11 cellular contexts compared by ENCODE assay signal in the genomic region with DNA sequence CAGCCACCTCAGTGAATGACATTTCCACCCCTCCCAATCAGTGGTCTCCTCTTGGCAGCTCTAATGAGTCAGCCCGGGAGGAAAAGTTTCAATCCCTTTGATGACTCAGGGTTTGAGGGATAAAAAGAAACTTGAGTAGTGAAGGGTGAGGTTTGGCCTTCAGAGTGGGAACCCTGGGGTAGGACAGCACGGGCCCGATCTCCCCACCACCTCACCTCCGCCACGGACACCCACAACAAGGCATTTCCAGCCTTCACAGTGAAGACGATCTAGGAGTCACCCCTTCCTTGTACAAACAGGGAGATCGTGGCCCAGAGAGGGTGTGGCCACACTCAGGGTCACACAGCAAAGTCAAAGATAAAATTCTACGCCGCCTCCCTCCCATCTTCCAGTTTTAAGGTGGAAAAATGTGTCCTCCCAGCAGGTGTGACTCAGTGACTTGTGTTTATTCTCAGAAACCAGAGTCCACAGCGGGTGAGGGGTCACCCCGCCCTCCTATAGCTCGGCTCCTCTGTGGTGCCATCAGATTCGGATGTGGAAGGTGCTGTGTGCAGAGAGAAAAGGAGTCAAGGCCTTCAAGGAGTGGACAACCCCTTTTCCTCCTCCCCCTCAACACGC. TPM values are rescaled to one million over a fixed set of nuclear protein-coding genes. Genes with fewer than 3 reads are reported as not detected.
A peak's percentile ranks its signal among the peaks of the same experiment; 100 is the strongest.
DNase-seq lines count a peak whose midpoint lies in the region; ATAC-seq and TF ChIP-seq lines count a peak whose summit lies in the region.
"Had no signal": no experiment of that assay in that cellular context is flagged by ENCODE, and none has a peak within 500 bp of the region (broad histone marks: within the 10 kb centered on the region; RNA-seq: fewer than 3 reads in every experiment).

No MANE protein-coding gene starts in this region.

- CTCF ChIA-PET in Panc1 (lab: Charles Lee) (no interaction called here), mammary epithelial cell (lab: Charles Lee; ENCODE audit: low non-redundant PET) (no interaction called here), Caco-2 (lab: Charles Lee) (interaction anchor here (0.6 kb wide), 1 partner anchor 201 kb away, joined by 7 read pairs; no protein-coding TSS in a partner anchor)

- H3K79me2 ChIP-seq in mammary epithelial cell (ENCODE audit: insufficient read depth, low read length), result no peaks in the 10 kb centered on the region

- peak; percentile 53 for DNase-seq in GM03348 (ENCODE audit: low spot score)
- DNase-seq in Panc1 (ENCODE audit: low read depth, low spot score), result peak; percentile 32
- DNase-seq in mammary epithelial cell, result peak; percentile 93
- DNase-seq in Caco-2, result no peak
- no peak for DNase-seq in effector CD4-positive, alpha-beta T cell
- DNase-seq: right cardiac atrium had no signal

- no peaks in the 10 kb centered on the region for H3K36me3 Mint-ChIP-seq in Caco-2 (ENCODE audit: insufficient read depth, unreplicated experiment)

- H3K9me3 ChIP-seq in Panc1 (ENCODE audit: control insufficient read depth, insufficient read depth, low read depth, low read length) (no peaks in the 10 kb centered on the region), mammary epithelial cell (replicated peaks; ENCODE audit: insufficient read depth, low read length) (no peaks in the 10 kb centered on the region), skeletal muscle satellite cell (replicated peaks; ENCODE audit: low read length) (no peaks in the 10 kb centered on the region), Caco-2 (no peaks in the 10 kb centered on the region)

- WGBS in mammary epithelial cell (ENCODE audit: low coverage, missing lambda C conversion rate), result 74% methylated on average over 11 of the region's 14 CpGs

- intact Hi-C loops in Panc1 (cut with micrococcal nuclease; ENCODE audit: unreplicated experiment) (no loop called here), mammary epithelial cell (cut with micrococcal nuclease) (loop anchor here (5.0 kb wide), 1 partner anchor 49 kb away; a partner anchor contains a TSS), Caco-2 (cut with micrococcal nuclease; ENCODE audit: unreplicated experiment) (no loop called here)

- peak overlapping the region; percentile 2 for H3K9ac ChIP-seq in mammary epithelial cell (ENCODE audit: insufficient read depth, low read length)
- peak overlapping the region; percentile 57 for H3K9ac ChIP-seq in skeletal muscle satellite cell (ENCODE audit: low read depth, low read length)

- dilution Hi-C loops in mammary epithelial cell (cut with HindIII; ENCODE audit: low sequenced_read_pairs), result no loop called here

- no peaks in the 10 kb centered on the region for H3K4me1 Mint-ChIP-seq in Caco-2 (ENCODE audit: low read depth, unreplicated experiment)

- peaks cover 2% of the 10 kb centered on the region; the same call in 1 of the 2 replicates for H3K4me1 ChIP-seq in Panc1 (ENCODE audit: control insufficient read depth, insufficient read depth, low read length)
- peaks cover 14% of the 10 kb centered on the region for H3K4me1 ChIP-seq in mammary epithelial cell (ENCODE audit: insufficient read depth, low read length)
- H3K4me1 ChIP-seq in skeletal muscle satellite cell (ENCODE audit: control insufficient read depth, insufficient read depth, low read length), result peaks cover 14% of the 10 kb centered on the region
- peaks cover 5% of the 10 kb centered on the region; the same call in 1 of the 2 replicates for H3K4me1 ChIP-seq in Caco-2

- no peaks in the 10 kb centered on the region for H3K27me3 ChIP-seq in Panc1 (ENCODE audit: control insufficient read depth, insufficient read depth, low read length)
- no peaks in the 10 kb centered on the region for H3K27me3 ChIP-seq in mammary epithelial cell (ENCODE audit: insufficient read depth, low read length)
- H3K27me3 ChIP-seq in skeletal muscle satellite cell (ENCODE audit: control insufficient read depth, insufficient read depth, low read length), result no peaks in the 10 kb centered on the region
- H3K27me3 ChIP-seq in Caco-2 (replicated peaks; ENCODE audit: control insufficient read depth, insufficient read depth, low read length), result no peaks in the 10 kb centered on the region

- H3K27me3 Mint-ChIP-seq in Caco-2 (ENCODE audit: insufficient read depth, unreplicated experiment), result no peaks in the 10 kb centered on the region

- TF ChIP-seq CTCF in Panc1 (IDR thresholded peaks at IDR 0.05), result no peak
- no peak for TF ChIP-seq CTCF in mammary epithelial cell (conservative IDR thresholded peaks at IDR 0.05 in 1 of 2, IDR thresholded peaks at IDR 0.05 in 1 of 2; ENCODE audit: extremely low read depth in 1 of 2, insufficient read depth in 1 of 2, low read depth in 1 of 2, low read length in 2 of 2)
- no peak for TF ChIP-seq CTCF in Caco-2 (IDR thresholded peaks at IDR 0.05; ENCODE audit: insufficient read depth in 1 of 2, low read depth in 1 of 2, low read length in 1 of 2, severe bottlenecking in 1 of 2, unreplicated experiment in 1 of 2)

- H3K36me3 ChIP-seq in Panc1 (ENCODE audit: control insufficient read depth, insufficient read depth, low read length) (no peaks in the 10 kb centered on the region), mammary epithelial cell (ENCODE audit: insufficient read depth, low read length) (no peaks in the 10 kb centered on the region), skeletal muscle satellite cell (ENCODE audit: insufficient read depth, low read length) (no peaks in the 10 kb centered on the region), Caco-2 (ENCODE audit: control insufficient read depth, insufficient read depth, low read length) (no peaks in the 10 kb centered on the region)

- in situ Hi-C loops in Panc1 (cut with HindIII; ENCODE audit: low pct_unique_long_range_greater_than_20kb, low sequenced_read_pairs) (no loop called here), mammary epithelial cell (cut with MboI; ENCODE audit: low sequenced_read_pairs in 2 of 2) (no loop called here)

- POLR2A ChIA-PET in Panc1 (lab: Charles Lee) (interaction anchor here (0.6 kb wide), 1 partner anchor 1545 kb away, joined by 3 read pairs; no protein-coding TSS in a partner anchor), Caco-2 (lab: Charles Lee) (no interaction called here)

- H2AFZ ChIP-seq in mammary epithelial cell (ENCODE audit: low read depth, low read length), result no peak overlapping the region

- no peak overlapping the region for H3K4me3 ChIP-seq in Panc1 (ENCODE audit: low read depth in 2 of 2, low read length in 2 of 2)
- no peak overlapping the region for H3K4me3 ChIP-seq in mammary epithelial cell (replicated peaks in 1 of 3; ENCODE audit: insufficient read depth in 1 of 3, low read depth in 2 of 3, low read length in 3 of 3)
- peak overlapping the region; percentile 51 for H3K4me3 ChIP-seq in skeletal muscle satellite cell (ENCODE audit: low read length)
- H3K4me3 ChIP-seq in Caco-2 (ENCODE audit: low read depth, low read length), result no peak overlapping the region

- ATAC-seq in Panc1, result peak; percentile 40; the same call in 1 of the 2 replicates
- ATAC-seq in GM19467 (IDR thresholded peaks at IDR 0.05; ENCODE audit: unreplicated experiment), result no peak
- no peak for ATAC-seq in GM21360 (IDR thresholded peaks at IDR 0.05; ENCODE audit: unreplicated experiment)
- ATAC-seq: right cardiac atrium had no signal

- no TSS peak for BruUV-seq in Panc1 (replicated peaks; lab: Mats Ljungman, UMichigan)
- TSS peak; percentile 35 for BruUV-seq in mammary epithelial cell (replicated peaks; lab: Mats Ljungman, UMichigan)
- no TSS peak for BruUV-seq in Caco-2 (replicated peaks; lab: Mats Ljungman, UMichigan)

- H3K4me2 ChIP-seq in mammary epithelial cell (ENCODE audit: insufficient read depth, low read depth, low read length), result peak overlapping the region; percentile 10
- H3K4me2 ChIP-seq in skeletal muscle satellite cell (ENCODE audit: low read length), result peak overlapping the region; percentile 72

- no peaks in the 10 kb centered on the region for H3K9me3 Mint-ChIP-seq in Caco-2 (ENCODE audit: unreplicated experiment)

- H3K27ac ChIP-seq in Panc1 (ENCODE audit: low read length), result no peak overlapping the region
- peak overlapping the region; percentile 75 for H3K27ac ChIP-seq in mammary epithelial cell (ENCODE audit: insufficient read depth, low read depth, low read length)

- H4K20me1 ChIP-seq in mammary epithelial cell (ENCODE audit: insufficient read depth, low read length), result no peaks in the 10 kb centered on the region

- H3K4me3 Mint-ChIP-seq in Caco-2 (ENCODE audit: unreplicated experiment), result no peak overlapping the region

- no peak overlapping the region for H3K27ac Mint-ChIP-seq in Caco-2 (ENCODE audit: unreplicated experiment)

RNA-seq across cellular contexts. Expression of a gene that starts 12.3 kb away (rescaled TPM):
- total RNA-seq in Panc1 (2021; ENCODE audit: unreplicated experiment), result not detected
- not detected for polyA plus RNA-seq in Panc1 (2012; ENCODE audit: insufficient read length)
- total RNA-seq in mammary epithelial cell, result not detected
- not detected for polyA plus RNA-seq in mammary epithelial cell
- not detected for polyA minus RNA-seq in mammary epithelial cell
- total RNA-seq in skeletal muscle satellite cell (2012; rRNA removed), result not detected in 2 replicates
- total RNA-seq in Caco-2 (2022), result not detected in 2 replicates
- total RNA-seq: epithelial cell of proximal tubule, HT-29, right cardiac atrium had no signal
- polyA plus RNA-seq: right cardiac atrium had no signal

RNA-seq across cellular contexts. Expression of a gene that starts 17.6 kb away (rescaled TPM):
- not detected for total RNA-seq in Panc1 (2021; ENCODE audit: unreplicated experiment)
- not detected for polyA plus RNA-seq in Panc1 (2012; ENCODE audit: insufficient read length)
- total RNA-seq in mammary epithelial cell, result under 1 TPM; under 0.01 to 0.28 TPM
- 0.03 TPM for polyA plus RNA-seq in mammary epithelial cell
- polyA minus RNA-seq in mammary epithelial cell, result not detected
- not detected in 2 replicates for total RNA-seq in skeletal muscle satellite cell (2012; rRNA removed)
- 0.23 and 0.35 TPM in 2 replicates for total RNA-seq in Caco-2 (2022)

RNA-seq across cellular contexts. Expression of a gene that starts 24.2 kb away (rescaled TPM):
- total RNA-seq in Panc1 (2021; ENCODE audit: unreplicated experiment), result 44.6 TPM
- polyA plus RNA-seq in Panc1 (2012; ENCODE audit: insufficient read length), result 57.8 TPM
- 10 to 100 TPM; 57.3 to 59.5 TPM for total RNA-seq in mammary epithelial cell
- polyA plus RNA-seq in mammary epithelial cell, result 90.5 TPM
- 28.6 TPM for polyA minus RNA-seq in mammary epithelial cell
- total RNA-seq in skeletal muscle satellite cell (2012; rRNA removed), result 118 and 127 TPM in 2 replicates
- total RNA-seq in Caco-2 (2022), result 113 and 126 TPM in 2 replicates

RNA-seq across cellular contexts. Expression of a gene that starts 36.7 kb away (rescaled TPM):
- total RNA-seq in Panc1 (2021; ENCODE audit: unreplicated experiment) (88.7 TPM), mammary epithelial cell (10 to 100 TPM; 60.7 to 66.1 TPM), Caco-2 (2022) (98.0 and 105 TPM in 2 replicates)
- 122 TPM for polyA plus RNA-seq in Panc1 (2012; ENCODE audit: insufficient read length)
- polyA plus RNA-seq in mammary epithelial cell, result 74.9 TPM
- 70.4 TPM for polyA minus RNA-seq in mammary epithelial cell
- 124 and 126 TPM in 2 replicates for total RNA-seq in skeletal muscle satellite cell (2012; rRNA removed)

RNA-seq across cellular contexts. Expression of a gene that starts 49.4 kb away (rescaled TPM):
- total RNA-seq in Panc1 (2021; ENCODE audit: unreplicated experiment) (75.8 TPM), mammary epithelial cell (10 to 100 TPM; 46.0 to 70.1 TPM), Caco-2 (2022) (108 and 129 TPM in 2 replicates)
- 61.5 TPM for polyA plus RNA-seq in Panc1 (2012; ENCODE audit: insufficient read length)
- polyA plus RNA-seq in mammary epithelial cell, result 131 TPM
- polyA minus RNA-seq in mammary epithelial cell, result 123 TPM
- 69.0 and 80.6 TPM in 2 replicates for total RNA-seq in skeletal muscle satellite cell (2012; rRNA removed)

Comparison
In these comparisons a context has a peak if more than half of its experiments do, and no peak if none do; other contexts are left out.
1. DNase-seq: peak in GM03348 (single experiment), Panc1 (single experiment) and mammary epithelial cell (single experiment); none in Caco-2 (0 of 2) and effector CD4-positive, alpha-beta T cell (single experiment).